Comparison of ENCODE assay signal across 23 cellular contexts in genomic region chr4:66911898-66912297, GRCh38.
DNase-seq lines count a peak whose midpoint lies in the region; ATAC-seq, FAIRE-seq and TF ChIP-seq lines count a peak whose summit lies in the region.
"Had no signal": no experiment of that assay in that cellular context is flagged by ENCODE, and none has a peak within 500 bp of the region (broad histone marks: within the 10 kb centered on the region; RNA-seq: fewer than 3 reads in every experiment).

No MANE protein-coding gene starts in this region.

- TF ChIP-seq CTCF in PC-3 (conservative IDR thresholded peaks at IDR 0.05; ENCODE audit: low read depth, low read length): no peak
- no peak for TF ChIP-seq CTCF in bronchial epithelial cell (IDR thresholded peaks at IDR 0.05; ENCODE audit: insufficient read depth, low read length, severe bottlenecking)
- TF ChIP-seq CTCF in gastrocnemius medialis (IDR thresholded peaks at IDR 0.05 in 4 of 5, conservative IDR thresholded peaks at IDR 0.05 in 1 of 5): no peak

- H3K79me2 ChIP-seq in PC-3 (ENCODE audit: low read length): no peaks in the 10 kb centered on the region

- H3K27me3 ChIP-seq in PC-3 (ENCODE audit: low read length) (no peaks in the 10 kb centered on the region), bronchial epithelial cell (ENCODE audit: control insufficient read depth, insufficient read depth, low read length) (no peaks in the 10 kb centered on the region), gastrocnemius medialis (no peaks in the 10 kb centered on the region)
- H3K27me3 ChIP-seq: SJSA1 had no signal

- in situ Hi-C loops in gastrocnemius medialis (cut with MboI; ENCODE audit: low sequenced_read_pairs in 4 of 4): no loop called here

- intact Hi-C loops in PC-3 (cut with micrococcal nuclease): no loop called here
- intact Hi-C loops in gastrocnemius medialis (cut with DNase I; ENCODE audit: low total_unique reads): no loop called here

- no peak overlapping the region for H3K9ac ChIP-seq in PC-3 (ENCODE audit: low read length)

- no peaks in the 10 kb centered on the region for H3K9me2 ChIP-seq in PC-3 (replicated peaks; ENCODE audit: low read length)

- TF ChIP-seq POLR2A in gastrocnemius medialis (IDR thresholded peaks at IDR 0.05): no peak

- ATAC-seq in PC-3 (peak; percentile 31; the same call in 1 of the 2 replicates), gastrocnemius medialis (no peak)
- ATAC-seq: left ventricle myocardium superior; right cardiac atrium; stimulated activated memory B cell treated with anti-CD40 and anti-IgM and Interleukin-4, amounts not matched to agents 10 μg/mL and 1 μg/mL and 100 μg/mL, for 72 hours had no signal

- DNase-seq in DMS 273 (lab: John Stamatoyannopoulos, UW; ENCODE audit: unreplicated experiment): peak; percentile 37
- DNase-seq in DMS 273 treated with DMSO at 0.1 percent for 48 hours (lab: John Stamatoyannopoulos, UW): no peak
- peak; percentile 79 for DNase-seq in PC-3
- DNase-seq in bronchial epithelial cell (ENCODE audit: low read depth): peak; percentile 70
- DNase-seq in myocyte (ENCODE audit: low read depth): peak; percentile 91
- DNase-seq in anterior cingulate cortex (lab: John Stamatoyannopoulos, UW): no peak
- DNase-seq in T-helper 1 cell: no peak
- no peak for DNase-seq in gastrocnemius medialis
- DNase-seq: activated CD4-positive, CD25-positive, alpha-beta regulatory T cell; activated CD8-positive, alpha-beta memory T cell treated with anti-CD3 and anti-CD28 coated beads for 24 hours; activated naive CD8-positive, alpha-beta T cell treated with anti-CD3 and anti-CD28 coated beads, Interleukin-2, amount 10 ng/mL, durations not matched to agents 7 days and 5 days; Caco-2; cerebellar nuclear complex; left ventricle myocardium superior; NCI-H1930; NCI-H510A; nucleus accumbens; right cardiac atrium had no signal

- H3K9me3 ChIP-seq in PC-3 (ENCODE audit: low read length): no peaks in the 10 kb centered on the region
- H3K9me3 ChIP-seq in gastrocnemius medialis: no peaks in the 10 kb centered on the region
- H3K9me3 ChIP-seq: Caco-2, SJSA1 had no signal

- H3F3A ChIP-seq in PC-3 (ENCODE audit: low read length, unreplicated experiment): no peaks in the 10 kb centered on the region

- no peaks in the 10 kb centered on the region for H4K20me1 ChIP-seq in PC-3 (ENCODE audit: low read length)

- H3K36me3 ChIP-seq in PC-3 (ENCODE audit: low read depth, low read length) (no peaks in the 10 kb centered on the region), bronchial epithelial cell (ENCODE audit: control insufficient read depth, insufficient read depth, low read length) (no peaks in the 10 kb centered on the region), gastrocnemius medialis (no peaks in the 10 kb centered on the region)
- H3K36me3 ChIP-seq: SJSA1 had no signal

- H3K4me3 ChIP-seq in PC-3 (ENCODE audit: low read length) (no peak overlapping the region), bronchial epithelial cell (ENCODE audit: low read depth, low read length) (no peak overlapping the region), gastrocnemius medialis (no peak overlapping the region)
- H3K4me3 ChIP-seq: SJSA1 had no signal

- no peak overlapping the region for H3K27ac ChIP-seq in PC-3 (ENCODE audit: low read length)
- H3K27ac ChIP-seq in gastrocnemius medialis: no peak overlapping the region
- H3K27ac ChIP-seq: 22Rv1, SJSA1 had no signal

- H2AFZ ChIP-seq in PC-3 (ENCODE audit: low read length): no peak overlapping the region

- peaks cover 9% of the 10 kb centered on the region for H3K4me1 ChIP-seq in PC-3 (ENCODE audit: insufficient read depth, low read length)
- H3K4me1 ChIP-seq in gastrocnemius medialis: no peaks in the 10 kb centered on the region
- H3K4me1 ChIP-seq: Caco-2, SJSA1 had no signal

- FAIRE-seq in bronchial epithelial cell (lab: Jason Lieb, UNC): no peak
- FAIRE-seq: frontal cortex, G401.6 had no signal

- no peak overlapping the region for H3K4me2 ChIP-seq in PC-3 (ENCODE audit: low read length)

- POLR2A ChIA-PET in PC-3 (lab: Charles Lee; ENCODE audit: unreplicated experiment): no interaction called here

- no TSS peak for BruUV-seq in PC-3 (replicated peaks; lab: Mats Ljungman, UMichigan)

- CTCF ChIA-PET in PC-3 (lab: Charles Lee): no interaction called here

Comparison
In these comparisons a context has a peak if more than half of its experiments do, and no peak if none do; other contexts are left out.
1. DNase-seq: peak in DMS 273 (single experiment), PC-3 (single experiment), bronchial epithelial cell (single experiment) and myocyte (single experiment); none in DMS 273 treated with DMSO at 0.1 percent for 48 hours (single experiment), anterior cingulate cortex (0 of 58), T-helper 1 cell (0 of 5) and gastrocnemius medialis (0 of 2).